In genomic region chr6:43873806-43874714, GRCh38 we compare ENCODE assay signal across 16 cellular contexts.
DNase-seq lines count a peak whose midpoint lies in the region; ATAC-seq and TF ChIP-seq lines count a peak whose summit lies in the region.
"Had no signal": no experiment of that assay in that cellular context is flagged by ENCODE, and none has a peak within 500 bp of the region (broad histone marks: within the 10 kb centered on the region; RNA-seq: fewer than 3 reads in every experiment).

No MANE protein-coding gene starts in this region.

- H3K4me1 ChIP-seq in IMR-90 (ENCODE audit: control insufficient read depth, insufficient read depth, low read length) (no peaks in the 10 kb centered on the region; the same call in 1 of the 2 replicates), thyroid gland (peaks cover 85 to 94% of the 10 kb centered on the region in 2 donors)
- H3K4me1 ChIP-seq: left ventricle myocardium inferior, sigmoid colon had no signal

- dilution Hi-C loops in IMR-90 (cut with HindIII; ENCODE audit: low sequenced_read_pairs, unreplicated experiment), result no loop called here

- no peak overlapping the region for H3K18ac ChIP-seq in IMR-90 (ENCODE audit: low read depth, low read length)

- no peaks in the 10 kb centered on the region for H3K9me3 Mint-ChIP-seq in MCF 10A (ENCODE audit: unreplicated experiment)
- H3K9me3 Mint-ChIP-seq: activated B cell treated with CpG ODN at 0.5 μM for 24 hours; activated naive CD4-positive, alpha-beta T cell treated with anti-CD3 and anti-CD28 coated beads, Interleukin-2, amount 50 U/mL, for 24 hours; natural killer cell treated with Interleukin-12 subunit alpha and Interleukin-12 subunit beta and Interleukin-15 and Interleukin-18, amount 100 ng/mL, for 72 hours had no signal

- H3K9ac ChIP-seq in IMR-90 (ENCODE audit: low read depth, low read length), result no peak overlapping the region

- no peak for TF ChIP-seq CTCF in IMR-90 (conservative IDR thresholded peaks at IDR 0.05; ENCODE audit: low read depth, low read length)
- TF ChIP-seq CTCF in thyroid gland (IDR thresholded peaks at IDR 0.05), result no peak
- no peak for TF ChIP-seq CTCF in MCF 10A (IDR thresholded peaks at IDR 0.05; ENCODE audit: unreplicated experiment)

- H3K79me1 ChIP-seq in IMR-90 (ENCODE audit: low read depth in 1 of 2, low read length in 2 of 2), result no peaks in the 10 kb centered on the region

- H3K14ac ChIP-seq in IMR-90 (replicated peaks; ENCODE audit: low read depth, low read length), result 0 out of 2 replicates have a peak overlapping the region, but pooled peaks have one; percentile 11

- TF ChIP-seq RAD21 in IMR-90 (IDR thresholded peaks at IDR 0.05; ENCODE audit: low read length), result no peak

- H2AK9ac ChIP-seq in IMR-90 (replicated peaks; ENCODE audit: low read depth, low read length, poor library complexity), result no peak overlapping the region

- H3K9me3 ChIP-seq in IMR-90 (ENCODE audit: control insufficient read depth, insufficient read depth, low read length), result no peaks in the 10 kb centered on the region
- H3K9me3 ChIP-seq in thyroid gland, result no peaks in the 10 kb centered on the region
- H3K9me3 ChIP-seq: left ventricle myocardium inferior, sigmoid colon had no signal

- CTCF ChIA-PET in IMR-90 (lab: Yijun Ruan, JAX), result no interaction called here
- CTCF ChIA-PET in MCF 10A (lab: Yijun Ruan, JAX), result no interaction called here

- no peak overlapping the region for H3K23ac ChIP-seq in IMR-90 (ENCODE audit: low read depth, low read length)

- intact Hi-C loops in IMR-90 (cut with micrococcal nuclease) (no loop called here), thyroid gland (cut with DNase I) (no loop called here), MCF 10A (cut with micrococcal nuclease) (no loop called here)

- no peak overlapping the region for H4K8ac ChIP-seq in IMR-90 (ENCODE audit: low read depth in 2 of 2, low read length in 2 of 2)

- POLR2A ChIA-PET in IMR-90 (lab: Charles Lee; ENCODE audit: unreplicated experiment) (no interaction called here), MCF 10A (lab: Yijun Ruan, JAX) (no interaction called here)

- no peak overlapping the region for H3K4ac ChIP-seq in IMR-90 (ENCODE audit: low read depth, low read length)

- H4K91ac ChIP-seq in IMR-90 (ENCODE audit: insufficient read depth, low read depth, low read length), result no peak overlapping the region

- no peaks in the 10 kb centered on the region for H3K36me3 Mint-ChIP-seq in MCF 10A (ENCODE audit: insufficient read depth, unreplicated experiment)
- H3K36me3 Mint-ChIP-seq: activated naive CD4-positive, alpha-beta T cell treated with anti-CD3 and anti-CD28 coated beads, Interleukin-2, amount 50 U/mL, for 24 hours; natural killer cell treated with Interleukin-12 subunit alpha and Interleukin-12 subunit beta and Interleukin-15 and Interleukin-18, amount 100 ng/mL, for 72 hours had no signal

- H3K27me3 ChIP-seq in IMR-90 (ENCODE audit: control insufficient read depth, insufficient read depth, low read length), result peaks cover 34% of the 10 kb centered on the region
- H3K27me3 ChIP-seq in thyroid gland, result no peaks in the 10 kb centered on the region
- H3K27me3 ChIP-seq: cardiac muscle cell, sigmoid colon had no signal

- BruUV-seq in IMR-90 (replicated peaks; lab: Mats Ljungman, UMichigan) (no TSS peak), MCF 10A (replicated peaks; lab: Mats Ljungman, UMichigan) (no TSS peak)

- no peaks in the 10 kb centered on the region for H3K36me3 ChIP-seq in IMR-90 (ENCODE audit: control insufficient read depth, insufficient read depth, low read length)
- H3K36me3 ChIP-seq in thyroid gland, result no peaks in the 10 kb centered on the region
- H3K36me3 ChIP-seq: cardiac muscle cell, left ventricle myocardium inferior, sigmoid colon had no signal

- TF ChIP-seq POLR2A in IMR-90 (IDR thresholded peaks at IDR 0.05; ENCODE audit: low read depth, low read length) (no peak), thyroid gland (IDR thresholded peaks at IDR 0.05) (peak in 1 of 2 donors; percentile 57)

- no peak overlapping the region for H3K4me3 ChIP-seq in IMR-90 (ENCODE audit: insufficient read depth, low read depth, low read length)
- no peak overlapping the region for H3K4me3 ChIP-seq in thyroid gland (replicated peaks in 1 of 3)
- H3K4me3 ChIP-seq: cardiac muscle cell, left ventricle myocardium inferior, sigmoid colon, SK-N-MC had no signal

- DNase-seq in IMR-90 (no peak), NCI-H2227 treated with DMSO at 0.1 percent for 48 hours (lab: John Stamatoyannopoulos, UW) (peak; percentile 33), iPS-NIHi7 (ENCODE audit: extremely low spot score) (peak; percentile 36), thyroid gland (peak; percentile 92 to 94), MCF 10A (ENCODE audit: unreplicated experiment) (no peak), HUDEP-2 (lab: John Stamatoyannopoulos, UW; ENCODE audit: unreplicated experiment in 76 of 76) (no peak)
- DNase-seq: activated B cell treated with CpG ODN at 0.5 μM for 24 hours, GF-D8, left ventricle myocardium inferior, sigmoid colon had no signal

- H2BK120ac ChIP-seq in IMR-90 (ENCODE audit: low read depth, low read length), result no peak overlapping the region

- H2AFZ ChIP-seq in IMR-90 (replicated peaks; ENCODE audit: low read length, poor library complexity), result no peak overlapping the region

- H3K4me1 Mint-ChIP-seq in MCF 10A (ENCODE audit: insufficient read depth, unreplicated experiment), result no peaks in the 10 kb centered on the region
- H3K4me1 Mint-ChIP-seq: activated B cell treated with CpG ODN at 0.5 μM for 24 hours; activated naive CD4-positive, alpha-beta T cell treated with anti-CD3 and anti-CD28 coated beads, Interleukin-2, amount 50 U/mL, for 24 hours had no signal

- H2BK5ac ChIP-seq in IMR-90 (ENCODE audit: low read depth, low read length, poor library complexity, severe bottlenecking), result no peak overlapping the region

- H2BK20ac ChIP-seq in IMR-90 (ENCODE audit: low read depth, low read length), result no peak overlapping the region

- WGBS in IMR-90 (ENCODE audit: extremely low coverage in 2 of 2, insufficient read length in 1 of 2), 2 experiments, result 86% methylated on average over 1 of the region's 3 CpGs; no CpG with 5 or more reads in 1 of the 2 experiments
- WGBS in thyroid gland, 2 donors, result 44 to 56% methylated on average over 3 of the region's 3 CpGs

- no peaks in the 10 kb centered on the region for H3K9me1 ChIP-seq in IMR-90 (ENCODE audit: insufficient read depth, low read length)

- H3K4me2 ChIP-seq in IMR-90 (ENCODE audit: low read depth, low read length), result no peak overlapping the region

- no peak overlapping the region for H2BK15ac ChIP-seq in IMR-90 (ENCODE audit: low read depth, low read length)

- ATAC-seq in IMR-90 (ENCODE audit: low read depth), result no peak
- no peak for ATAC-seq in GM19035 (IDR thresholded peaks at IDR 0.05; ENCODE audit: unreplicated experiment)
- ATAC-seq: natural killer cell treated with Interleukin-12 subunit alpha and Interleukin-12 subunit beta and Interleukin-15 and Interleukin-18, amount 100 ng/mL, for 72 hours had no signal

- in situ Hi-C loops in IMR-90 (cut with MboI; ENCODE audit: low sequenced_read_pairs), result no loop called here

- no peak overlapping the region for H3K56ac ChIP-seq in IMR-90 (ENCODE audit: extremely low read depth, insufficient read depth, low read length)

- no peaks in the 10 kb centered on the region for H4K20me1 ChIP-seq in IMR-90 (ENCODE audit: insufficient read depth, low read length)

- H3K4me3 Mint-ChIP-seq in MCF 10A (ENCODE audit: unreplicated experiment), result no peak overlapping the region
- H3K4me3 Mint-ChIP-seq: activated B cell treated with CpG ODN at 0.5 μM for 24 hours; activated naive CD4-positive, alpha-beta T cell treated with anti-CD3 and anti-CD28 coated beads, Interleukin-2, amount 50 U/mL, for 24 hours; natural killer cell treated with Interleukin-12 subunit alpha and Interleukin-12 subunit beta and Interleukin-15 and Interleukin-18, amount 100 ng/mL, for 72 hours had no signal

- no peak overlapping the region for H4K5ac ChIP-seq in IMR-90 (ENCODE audit: low read depth, low read length)

- H2AK5ac ChIP-seq in IMR-90 (ENCODE audit: low read depth, low read length), result no peak overlapping the region

- no peak overlapping the region for H3K27ac Mint-ChIP-seq in MCF 10A (ENCODE audit: low read depth, unreplicated experiment)
- H3K27ac Mint-ChIP-seq: activated B cell treated with CpG ODN at 0.5 μM for 24 hours; activated naive CD4-positive, alpha-beta T cell treated with anti-CD3 and anti-CD28 coated beads, Interleukin-2, amount 50 U/mL, for 24 hours; natural killer cell treated with Interleukin-12 subunit alpha and Interleukin-12 subunit beta and Interleukin-15 and Interleukin-18, amount 100 ng/mL, for 72 hours had no signal

- H3K27me3 Mint-ChIP-seq in MCF 10A (ENCODE audit: insufficient read depth, unreplicated experiment), result no peaks in the 10 kb centered on the region
- H3K27me3 Mint-ChIP-seq: activated naive CD4-positive, alpha-beta T cell treated with anti-CD3 and anti-CD28 coated beads, Interleukin-2, amount 50 U/mL, for 24 hours had no signal

- no peak overlapping the region for H3K27ac ChIP-seq in IMR-90 (ENCODE audit: insufficient read depth, low read length)
- peak overlapping the region; percentile 81 to 89 (median 88) for H3K27ac ChIP-seq in thyroid gland
- H3K27ac ChIP-seq: C4-2B, left ventricle myocardium inferior, sigmoid colon, SK-N-MC had no signal

TF ChIP-seq in IMR-90, 13 proteins besides CTCF, POLR2A, EP300 and RAD21:
- no peak for TF ChIP-seq ELK1 (IDR thresholded peaks at IDR 0.05; ENCODE audit: borderline replicate concordance, low read depth, low read length)
- no peak for TF ChIP-seq RFX5 (IDR thresholded peaks at IDR 0.05; ENCODE audit: low read depth, low read length)
- no peak for TF ChIP-seq MAFK (IDR thresholded peaks at IDR 0.05; ENCODE audit: low read depth, low read length)
- no peak for TF ChIP-seq BHLHE40 (IDR thresholded peaks at IDR 0.05; ENCODE audit: low read depth, low read length)
- TF ChIP-seq NFE2L2 (IDR thresholded peaks at IDR 0.05; ENCODE audit: low read depth, low read length), result no peak
- no peak for TF ChIP-seq RCOR1 (IDR thresholded peaks at IDR 0.05; ENCODE audit: insufficient replicate concordance, low read length)
- TF ChIP-seq MXI1 (IDR thresholded peaks at IDR 0.05; ENCODE audit: borderline replicate concordance, low read depth, low read length), result no peak
- TF ChIP-seq MAZ (IDR thresholded peaks at IDR 0.05; ENCODE audit: borderline replicate concordance, low read depth, low read length), result no peak
- no peak for TF ChIP-seq CEBPB (IDR thresholded peaks at IDR 0.05; ENCODE audit: low read depth, low read length)
TF ChIP-seq in IMR-90: peak in this region for 0.

Comparison
In these comparisons a context has a peak if more than half of its experiments do, and no peak if none do; other contexts are left out.
1. DNase-seq: peak in NCI-H2227 treated with DMSO at 0.1 percent for 48 hours (single experiment), iPS-NIHi7 (single experiment) and thyroid gland (2 of 2); none in IMR-90 (single experiment), MCF 10A (single experiment) and HUDEP-2 (0 of 76).